Comparison of ENCODE assay signal across 26 cellular contexts in genomic region chr11:45156731-45157130, GRCh38. TPM values are rescaled to one million over a fixed set of nuclear protein-coding genes. Genes with fewer than 3 reads are reported as not detected.
A peak's percentile ranks its signal among the peaks of the same experiment; 100 is the strongest.
DNase-seq lines count a peak whose midpoint lies in the region; ATAC-seq, FAIRE-seq and TF ChIP-seq lines count a peak whose summit lies in the region.
"Had no signal": no experiment of that assay in that cellular context is flagged by ENCODE, and none has a peak within 500 bp of the region (broad histone marks: within the 10 kb centered on the region; RNA-seq: fewer than 3 reads in every experiment).

No MANE protein-coding gene starts in this region.

- DNase-seq in left ventricle myocardium inferior (no peak), heart right ventricle (no peak), esophagus squamous epithelium (lab: John Stamatoyannopoulos, UW) (no peak), ovary (no peak), Peyer's patch (no peak), DMS79 (lab: John Stamatoyannopoulos, UW) (no peak), HTR-8/SVneo (ENCODE audit: insufficient read length, low spot score) (no peak)
- DNase-seq: activated CD4-positive, alpha-beta T cell treated with anti-CD3 and anti-CD28 coated beads, Interleukin-2, amount 50 U/mL, for 1 hour; activated T-cell treated with anti-CD3 and anti-CD28 coated beads, Interleukin-2, amount 50 U/mL, for 72 hours; CD4-positive, alpha-beta T cell; cortex of kidney; DND-41; effector memory CD4-positive, alpha-beta T cell; foreskin fibroblast; NCI-H510A; posterior cingulate gyrus; RPMI8226; stimulated activated CD4-positive, alpha-beta T cell treated with anti-CD3 and anti-CD28 coated beads, Interleukin-15, amount 100 ng/mL, for 24 hours; stimulated activated CD4-positive, alpha-beta T cell treated with anti-CD3 and anti-CD28 coated beads, Interleukin-4, amount 100 ng/mL, for 4 hours had no signal

- FAIRE-seq in HTR-8/SVneo (lab: Jason Lieb, UNC): no peak
- FAIRE-seq: A549, astrocyte, GM18507 had no signal

- H3K9me3 ChIP-seq in left ventricle myocardium inferior (replicated peaks) (no peaks in the 10 kb centered on the region), heart right ventricle (no peaks in the 10 kb centered on the region), esophagus squamous epithelium (no peaks in the 10 kb centered on the region), ovary (no peaks in the 10 kb centered on the region), Peyer's patch (no peaks in the 10 kb centered on the region)
- H3K9me3 ChIP-seq: A549, upper lobe of left lung had no signal

- WGBS in heart right ventricle, 2 donors: 97 to 98% methylated on average over 9 of the region's 9 CpGs
- WGBS in esophagus squamous epithelium, 2 donors: 78 to 87% methylated on average over 9 of the region's 9 CpGs
- 91 to 96% (median 94%) methylated on average over 9 of the region's 9 CpGs for WGBS in ovary, 3 donors

- no peak for ATAC-seq in heart right ventricle
- no peak for ATAC-seq in HG03565 (IDR thresholded peaks at IDR 0.05; ENCODE audit: unreplicated experiment)
- ATAC-seq: A549; activated T-cell treated with anti-CD3 and anti-CD28 coated beads, Interleukin-2, amount 50 U/mL, for 72 hours; GM23338 had no signal

- TF ChIP-seq CTCF in left ventricle myocardium inferior (IDR thresholded peaks at IDR 0.05; ENCODE audit: borderline replicate concordance) (no peak), heart right ventricle (IDR thresholded peaks at IDR 0.05) (no peak), esophagus squamous epithelium (IDR thresholded peaks at IDR 0.05) (no peak), ovary (IDR thresholded peaks at IDR 0.05) (no peak), Peyer's patch (IDR thresholded peaks at IDR 0.05) (no peak)

- H3K27me3 ChIP-seq in left ventricle myocardium inferior (ENCODE audit: low read depth) (no peaks in the 10 kb centered on the region), heart right ventricle (no peaks in the 10 kb centered on the region), esophagus squamous epithelium (no peaks in the 10 kb centered on the region), ovary (no peaks in the 10 kb centered on the region), Peyer's patch (no peaks in the 10 kb centered on the region)
- H3K27me3 ChIP-seq: upper lobe of left lung had no signal

- no peak for TF ChIP-seq EP300 in ovary (IDR thresholded peaks at IDR 0.05)

- H3K4me3 ChIP-seq in left ventricle myocardium inferior (no peak overlapping the region), heart right ventricle (no peak overlapping the region), esophagus squamous epithelium (no peak overlapping the region), ovary (no peak overlapping the region), Peyer's patch (no peak overlapping the region)
- H3K4me3 ChIP-seq: A549, GM23338, lung, upper lobe of left lung had no signal

- H3K4me1 ChIP-seq in left ventricle myocardium inferior (peaks cover 84% of the 10 kb centered on the region), heart right ventricle (peaks cover 37 to 87% (median 62%) of the 10 kb centered on the region in 9 donors), esophagus squamous epithelium (peaks cover 38 to 86% (median 46%) of the 10 kb centered on the region in 3 donors), ovary (ENCODE audit: insufficient read depth) (peaks cover 50% of the 10 kb centered on the region), Peyer's patch (peaks cover 0 to 49% (median 6%) of the 10 kb centered on the region in 4 donors)
- H3K4me1 ChIP-seq: A549 had no signal

- H3K27ac ChIP-seq in left ventricle myocardium inferior (replicated peaks): peak overlapping the region; percentile 71
- peak overlapping the region in 1 of 10 donors; percentile 72 for H3K27ac ChIP-seq in heart right ventricle
- peak overlapping the region; percentile 19 to 85 (median 80) for H3K27ac ChIP-seq in esophagus squamous epithelium
- H3K27ac ChIP-seq in ovary: peak overlapping the region; percentile 67 to 81
- no peak overlapping the region for H3K27ac ChIP-seq in Peyer's patch
- H3K27ac ChIP-seq: A549 had no signal

- no peaks in the 10 kb centered on the region for H3K36me3 ChIP-seq in left ventricle myocardium inferior
- H3K36me3 ChIP-seq in heart right ventricle: no peaks in the 10 kb centered on the region
- H3K36me3 ChIP-seq in esophagus squamous epithelium: no peaks in the 10 kb centered on the region
- no peaks in the 10 kb centered on the region for H3K36me3 ChIP-seq in ovary
- no peaks in the 10 kb centered on the region for H3K36me3 ChIP-seq in Peyer's patch
- H3K36me3 ChIP-seq: upper lobe of left lung had no signal

- intact Hi-C loops in left ventricle myocardium inferior (cut with micrococcal nuclease): no loop called here
- intact Hi-C loops in heart right ventricle (cut with DNase I): no loop called here
- intact Hi-C loops in esophagus squamous epithelium (cut with DNase I): no loop called here
- intact Hi-C loops in ovary (cut with DNase I): no loop called here

- TF ChIP-seq POLR2A in esophagus squamous epithelium (IDR thresholded peaks at IDR 0.05) (no peak), ovary (IDR thresholded peaks at IDR 0.05) (no peak), Peyer's patch (IDR thresholded peaks at IDR 0.05) (no peak)

RNA-seq across cellular contexts. Expression of gene PRDM11, which starts 10.3 kb away (rescaled TPM):
- total RNA-seq in left ventricle myocardium inferior (17.2 TPM), heart right ventricle (10 to 100 TPM; 10.8 to 22.0 (median 15.8) TPM), esophagus squamous epithelium (10 to 100 TPM in 1 of 4 donors, 1 to 10 TPM in 3; 3.9 to 13.9 (median 5.1) TPM), ovary (10 to 100 TPM; 10.7 to 45.4 (median 32.2) TPM), Peyer's patch (10 to 100 TPM in 1 of 4 donors, 1 to 10 TPM in 3; 4.4 to 10.7 (median 7.0) TPM)
- polyA plus RNA-seq in heart right ventricle (1 to 10 TPM; 4.6 to 7.7 TPM), ovary (1 to 10 TPM; 8.7 to 8.9 TPM)

Comparison
In these comparisons a context has a peak if more than half of its experiments do, and no peak if none do; other contexts are left out.
1. H3K27ac ChIP-seq: peak in left ventricle myocardium inferior (single experiment), esophagus squamous epithelium (4 of 4) and ovary (2 of 2); none in Peyer's patch (0 of 4).